12 cellular contexts compared by ENCODE assay signal in the genomic region with DNA sequence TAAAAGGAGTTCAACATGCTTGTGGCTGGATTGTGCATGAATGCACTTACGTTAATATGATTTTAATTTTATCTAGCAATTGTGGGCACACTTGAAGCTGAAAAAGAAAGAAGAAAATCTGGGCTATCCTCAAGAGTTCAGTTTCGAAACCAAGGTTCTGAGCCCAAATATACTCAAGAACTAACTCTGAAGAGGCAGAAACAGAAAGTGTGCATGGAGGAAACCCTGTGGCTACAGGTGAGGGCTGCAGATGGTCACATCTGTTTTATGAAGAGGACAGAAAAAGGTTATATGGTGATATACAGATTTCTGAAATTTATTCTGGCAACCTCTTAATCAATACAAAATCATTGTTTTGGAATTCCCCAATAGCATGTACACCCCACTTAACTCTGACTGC. TPM values are rescaled to one million over a fixed set of nuclear protein-coding genes. Genes with fewer than 3 reads are reported as not detected.
DNase-seq lines count a peak whose midpoint lies in the region; ATAC-seq and TF ChIP-seq lines count a peak whose summit lies in the region.
"Had no signal": no experiment of that assay in that cellular context is flagged by ENCODE, and none has a peak within 500 bp of the region (broad histone marks: within the 10 kb centered on the region; RNA-seq: fewer than 3 reads in every experiment).

No MANE protein-coding gene starts in this region.

- CTCF ChIA-PET in activated naive CD4-positive, alpha-beta T cell treated with anti-CD3 and anti-CD28 coated beads, Interleukin-2, amount 10 ng/mL, durations not matched to agents 7 days and 5 days (lab: Charles Lee): interaction anchor here (0.6 to 4.0 kb wide), 12 partner anchors 9 to 314 kb away, joined by 3 to 22 read pairs (median 4); no protein-coding TSS in a partner anchor

- H3K36me3 ChIP-seq in RWPE2 (ENCODE audit: low read depth) (peaks cover 99% of the 10 kb centered on the region), ovary (no peaks in the 10 kb centered on the region)

- H3K4me3 ChIP-seq in RWPE2 (ENCODE audit: severe bottlenecking) (no peak overlapping the region), ovary (no peak overlapping the region)
- H3K4me3 ChIP-seq: SJSA1 had no signal

- no peaks in the 10 kb centered on the region for H3K27me3 Mint-ChIP-seq in activated naive CD4-positive, alpha-beta T cell treated with anti-CD3 and anti-CD28 coated beads, Interleukin-2, amount 10 ng/mL, durations not matched to agents 7 days and 5 days
- H3K27me3 Mint-ChIP-seq in stimulated activated naive B cell treated with anti-CD40 and anti-IgM and Interleukin-4, amounts not matched to agents 10 μg/mL and 1 μg/mL and 100 μg/mL, for 72 hours: no peaks in the 10 kb centered on the region

- H3K36me3 Mint-ChIP-seq in activated naive CD4-positive, alpha-beta T cell treated with anti-CD3 and anti-CD28 coated beads, Interleukin-2, amount 10 ng/mL, durations not matched to agents 7 days and 5 days: peaks cover 72% of the 10 kb centered on the region
- H3K36me3 Mint-ChIP-seq in activated naive CD4-positive, alpha-beta T cell treated with anti-CD3 and anti-CD28 coated beads, Interleukin-2, amount 50 U/mL, for 72 hours: peaks cover 0 to 3% of the 10 kb centered on the region in 2 donors
- H3K36me3 Mint-ChIP-seq in stimulated activated naive B cell treated with anti-CD40 and anti-IgM and Interleukin-4, amounts not matched to agents 10 μg/mL and 1 μg/mL and 100 μg/mL, for 72 hours: peaks cover 2 to 3% of the 10 kb centered on the region in 2 donors

- intact Hi-C loops in ovary (cut with DNase I): no loop called here

- H3K4me1 ChIP-seq in RWPE2 (ENCODE audit: insufficient read depth, poor library complexity, severe bottlenecking): no peaks in the 10 kb centered on the region
- peaks cover 4% of the 10 kb centered on the region for H3K4me1 ChIP-seq in ovary (ENCODE audit: insufficient read depth)

- TF ChIP-seq POLR2A in ovary (IDR thresholded peaks at IDR 0.05): no peak

- TF ChIP-seq CTCF in RWPE2 (IDR thresholded peaks at IDR 0.05; ENCODE audit: poor library complexity, severe bottlenecking): peak; percentile 27
- no peak for TF ChIP-seq CTCF in ovary (IDR thresholded peaks at IDR 0.05)

- no peaks in the 10 kb centered on the region for H3K9me3 Mint-ChIP-seq in activated naive CD4-positive, alpha-beta T cell treated with anti-CD3 and anti-CD28 coated beads, Interleukin-2, amount 10 ng/mL, durations not matched to agents 7 days and 5 days
- H3K9me3 Mint-ChIP-seq in activated naive CD4-positive, alpha-beta T cell treated with anti-CD3 and anti-CD28 coated beads, Interleukin-2, amount 50 U/mL, for 72 hours: no peaks in the 10 kb centered on the region
- H3K9me3 Mint-ChIP-seq in stimulated activated naive B cell treated with anti-CD40 and anti-IgM and Interleukin-4, amounts not matched to agents 10 μg/mL and 1 μg/mL and 100 μg/mL, for 72 hours: no peaks in the 10 kb centered on the region

- DNase-seq in activated naive CD4-positive, alpha-beta T cell treated with anti-CD3 and anti-CD28 coated beads, Interleukin-2, amount 10 ng/mL, durations not matched to agents 7 days and 5 days: no peak
- DNase-seq in activated naive CD4-positive, alpha-beta T cell treated with anti-CD3 and anti-CD28 coated beads, Interleukin-2, amount 50 U/mL, for 72 hours (ENCODE audit: low spot score in 2 of 2): no peak
- no peak for DNase-seq in RWPE2 (ENCODE audit: low spot score)
- no peak for DNase-seq in stimulated activated naive B cell treated with anti-CD40 and anti-IgM and Interleukin-4, amounts not matched to agents 10 μg/mL and 1 μg/mL and 100 μg/mL, for 72 hours
- no peak for DNase-seq in NCI-H2196 (lab: John Stamatoyannopoulos, UW; ENCODE audit: unreplicated experiment)
- DNase-seq in DMS 273 treated with DMSO at 0.1 percent for 48 hours (lab: John Stamatoyannopoulos, UW): no peak
- DNase-seq in ovary: no peak
- DNase-seq: NCI-H1417 treated with DMSO at 0.1 percent for 48 hours, NCI-H2029, NCI-H510A had no signal

- no peak for TF ChIP-seq EP300 in ovary (IDR thresholded peaks at IDR 0.05)

- ATAC-seq in activated naive CD4-positive, alpha-beta T cell treated with anti-CD3 and anti-CD28 coated beads, Interleukin-2, amount 50 U/mL, for 72 hours: no peak
- peak; percentile 48 for ATAC-seq in GM21515 (IDR thresholded peaks at IDR 0.05; ENCODE audit: unreplicated experiment)
- ATAC-seq in RWPE2 (ENCODE audit: low read depth): no peak
- no peak for ATAC-seq in stimulated activated naive B cell treated with anti-CD40 and anti-IgM and Interleukin-4, amounts not matched to agents 10 μg/mL and 1 μg/mL and 100 μg/mL, for 72 hours (replicated peaks)

- H3K9me3 ChIP-seq in RWPE2 (ENCODE audit: severe bottlenecking) (no peaks in the 10 kb centered on the region), ovary (no peaks in the 10 kb centered on the region)
- H3K9me3 ChIP-seq: SJSA1 had no signal

- H3K4me3 Mint-ChIP-seq in activated naive CD4-positive, alpha-beta T cell treated with anti-CD3 and anti-CD28 coated beads, Interleukin-2, amount 10 ng/mL, durations not matched to agents 7 days and 5 days: no peak overlapping the region
- no peak overlapping the region for H3K4me3 Mint-ChIP-seq in stimulated activated naive B cell treated with anti-CD40 and anti-IgM and Interleukin-4, amounts not matched to agents 10 μg/mL and 1 μg/mL and 100 μg/mL, for 72 hours

- WGBS in ovary, 3 donors: 87 to 91% (median 88%) methylated on average over 2 of the region's 2 CpGs

- H3K27ac ChIP-seq in RWPE2 (ENCODE audit: poor library complexity, severe bottlenecking): no peak overlapping the region
- no peak overlapping the region for H3K27ac ChIP-seq in ovary
- H3K27ac ChIP-seq: SJSA1 had no signal

- H3K27me3 ChIP-seq in RWPE2 (ENCODE audit: insufficient read depth, poor library complexity, severe bottlenecking) (no peaks in the 10 kb centered on the region), ovary (no peaks in the 10 kb centered on the region)
- H3K27me3 ChIP-seq: SJSA1 had no signal

- peaks cover 33% of the 10 kb centered on the region for H3K4me1 Mint-ChIP-seq in activated naive CD4-positive, alpha-beta T cell treated with anti-CD3 and anti-CD28 coated beads, Interleukin-2, amount 10 ng/mL, durations not matched to agents 7 days and 5 days
- peaks cover 7 to 18% of the 10 kb centered on the region in 2 donors for H3K4me1 Mint-ChIP-seq in stimulated activated naive B cell treated with anti-CD40 and anti-IgM and Interleukin-4, amounts not matched to agents 10 μg/mL and 1 μg/mL and 100 μg/mL, for 72 hours

- H3K27ac Mint-ChIP-seq in activated naive CD4-positive, alpha-beta T cell treated with anti-CD3 and anti-CD28 coated beads, Interleukin-2, amount 10 ng/mL, durations not matched to agents 7 days and 5 days: peak overlapping the region; percentile 4
- peak overlapping the region in 1 of 2 donors; percentile 21 for H3K27ac Mint-ChIP-seq in activated naive CD4-positive, alpha-beta T cell treated with anti-CD3 and anti-CD28 coated beads, Interleukin-2, amount 50 U/mL, for 72 hours
- H3K27ac Mint-ChIP-seq in stimulated activated naive B cell treated with anti-CD40 and anti-IgM and Interleukin-4, amounts not matched to agents 10 μg/mL and 1 μg/mL and 100 μg/mL, for 72 hours: peak overlapping the region; percentile 20

RNA-seq across cellular contexts. Expression of a gene that starts 57.3 kb away (rescaled TPM):
- total RNA-seq in activated naive CD4-positive, alpha-beta T cell treated with anti-CD3 and anti-CD28 coated beads, Interleukin-2, amount 50 U/mL, for 72 hours: 1 to 10 TPM; 3.4 to 5.0 TPM
- 10 to 100 TPM in 5 of 7 donors, 1 to 10 TPM in 2; 8.4 to 39.6 (median 19.0) TPM for total RNA-seq in ovary
- polyA plus RNA-seq in ovary: 10 to 100 TPM; 16.5 to 51.6 TPM
